21 cellular contexts compared by ENCODE assay signal in the genomic region with DNA sequence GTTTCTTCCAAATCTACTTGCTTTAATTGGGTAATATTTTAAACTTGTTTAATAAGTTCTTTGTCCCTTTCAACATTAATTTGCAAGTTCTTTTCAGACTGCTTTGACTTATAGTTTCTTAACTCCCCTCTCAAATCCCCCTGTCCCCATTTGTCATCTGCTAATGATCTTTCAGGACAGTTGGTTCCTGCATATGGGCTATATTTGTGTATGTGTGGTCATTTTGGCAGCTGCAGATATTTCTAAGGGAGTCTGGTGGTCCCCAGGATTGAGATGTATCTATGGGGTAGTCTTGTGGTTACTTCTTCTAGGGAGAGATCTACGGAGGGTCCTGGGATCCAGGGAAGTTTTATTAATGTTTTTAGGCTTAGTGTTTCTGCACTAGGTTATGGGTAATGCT.
"Had no signal": no experiment of that assay in that cellular context is flagged by ENCODE, and none has a peak within 500 bp of the region (broad histone marks: within the 10 kb centered on the region; RNA-seq: fewer than 3 reads in every experiment).

No MANE protein-coding gene starts in this region.

- H3K9ac ChIP-seq: KMS-11, SK-N-SH had no signal

- H3K4me2 ChIP-seq: KMS-11, SK-N-SH had no signal

- DNase-seq: MG63, NCI-H1092, NCI-H1105 treated with DMSO at 0.1 percent for 48 hours, NCI-H1417 treated with DMSO at 0.1 percent for 48 hours, NCI-H146, NCI-H1694 treated with DMSO at 0.1 percent for 48 hours, NCI-H1930, NCI-H2081, NCI-H2107, NCI-H2227 treated with DMSO at 0.1 percent for 48 hours, NCI-H524, NCI-H526 treated with DMSO at 0.1 percent for 48 hours, NCI-H748 treated with DMSO at 0.1 percent for 48 hours, Right ventricle myocardium superior, RPMI8226, SIG-M5, SK-N-SH, SW 1271 had no signal

- H3K27ac ChIP-seq: KMS-11 had no signal

- FAIRE-seq: K562, RCC 7860 had no signal

- H3K9me3 ChIP-seq: MG63, SK-N-SH had no signal

- H3K4me3 ChIP-seq: K562, MG63 had no signal

- H3K27me3 ChIP-seq: MG63 had no signal
